ENCODE assay signal across 18 cellular contexts in the genomic region with DNA sequence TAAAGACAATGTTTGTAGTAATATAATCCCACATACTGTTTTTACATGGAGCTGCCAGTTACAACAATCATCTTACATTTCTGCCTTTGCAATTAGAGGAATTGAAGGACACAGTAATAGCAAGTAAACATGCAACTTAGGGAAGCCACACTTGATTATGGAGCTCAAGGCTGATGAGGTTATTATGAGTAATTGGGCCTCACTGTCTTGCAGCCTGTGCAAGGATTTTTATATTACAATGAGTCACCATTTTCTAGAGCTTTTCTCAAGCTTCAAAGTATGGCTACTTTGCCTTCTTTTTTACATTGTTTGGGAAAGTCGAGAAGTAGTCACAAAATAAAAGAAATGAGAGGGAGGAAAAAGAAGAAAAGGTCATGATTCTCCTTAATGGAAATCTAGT.
DNase-seq lines count a peak whose midpoint lies in the region; ATAC-seq and TF ChIP-seq lines count a peak whose summit lies in the region.
"Had no signal": no experiment of that assay in that cellular context is flagged by ENCODE, and none has a peak within 500 bp of the region (broad histone marks: within the 10 kb centered on the region; RNA-seq: fewer than 3 reads in every experiment).

No MANE protein-coding gene starts in this region.

- peaks cover 3% of the 10 kb centered on the region for H3K36me3 ChIP-seq in OCI-LY3 (replicated peaks; ENCODE audit: low read depth, low read length)
- H3K36me3 ChIP-seq in mesenchymal stem cell (ENCODE audit: control insufficient read depth in 1 of 2, insufficient read depth in 2 of 2, low read depth in 1 of 2, low read length in 2 of 2), result no peaks in the 10 kb centered on the region

- H2BK12ac ChIP-seq in mesenchymal stem cell (ENCODE audit: low read length in 2 of 2), result no peak overlapping the region

- DNase-seq in EH (ENCODE audit: low read depth), result peak; percentile 92
- DNase-seq in dedifferentiated amniotic fluid mesenchymal stem cell (ENCODE audit: extremely low spot score), result peak; percentile 67
- peak; percentile 68 for DNase-seq in mesenchymal stem cell
- no peak for DNase-seq in foreskin melanocyte
- DNase-seq: activated CD8-positive, alpha-beta T cell treated with anti-CD3 and anti-CD28 coated beads for 36 hours; activated effector memory CD4-positive, alpha-beta T cell treated with anti-CD3 and anti-CD28 coated beads, Interleukin-2, amount 50 U/mL, for 16 hours; aorta; DMS53; immature natural killer cell; NCI-H187; NCI-H524; stimulated activated CD4-positive, alpha-beta T cell treated with anti-CD3 and anti-CD28 coated beads, Interleukin-4, amount 100 ng/mL, for 24 hours had no signal

- no peak overlapping the region for H2AK5ac ChIP-seq in mesenchymal stem cell (ENCODE audit: low read length, severe bottlenecking)

- no peak overlapping the region for H3K18ac ChIP-seq in mesenchymal stem cell (ENCODE audit: low read depth in 1 of 2, low read length in 2 of 2)

- no peak for TF ChIP-seq CTCF in OCI-LY3 (IDR thresholded peaks at IDR 0.05; ENCODE audit: low read depth, low read length)

- H3K4me1 ChIP-seq in OCI-LY3 (ENCODE audit: low read length), result peaks cover 15% of the 10 kb centered on the region
- H3K4me1 ChIP-seq in mesenchymal stem cell (ENCODE audit: control insufficient read depth, insufficient read depth, low read depth, low read length), result peaks cover 2% of the 10 kb centered on the region
- H3K4me1 ChIP-seq: gastroesophageal sphincter had no signal

- peak overlapping the region; percentile 10; the same call in 1 of the 2 replicates for H3K4me2 ChIP-seq in OCI-LY3 (ENCODE audit: low read length)
- H3K4me2 ChIP-seq in mesenchymal stem cell (ENCODE audit: low read length, poor library complexity, severe bottlenecking), result no peak overlapping the region

- H3K14ac ChIP-seq in mesenchymal stem cell (ENCODE audit: low read length in 2 of 2), result no peak overlapping the region

- H2AFZ ChIP-seq in OCI-LY3 (ENCODE audit: low read depth, low read length), result no peak overlapping the region
- H2AFZ ChIP-seq in mesenchymal stem cell (ENCODE audit: low read depth, low read length), result no peak overlapping the region

- WGBS in mesenchymal stem cell, result 42% methylated on average over 1 of the region's 1 CpG

- no peak overlapping the region for H3K23ac ChIP-seq in mesenchymal stem cell (ENCODE audit: low read length in 2 of 2)

- H2BK15ac ChIP-seq in mesenchymal stem cell (ENCODE audit: low read depth, poor library complexity, severe bottlenecking), result no peak overlapping the region

- H3K27me3 ChIP-seq in OCI-LY3 (ENCODE audit: low read depth, low read length), result no peaks in the 10 kb centered on the region
- H3K27me3 ChIP-seq in mesenchymal stem cell (ENCODE audit: control insufficient read depth in 1 of 2, insufficient read depth in 1 of 2, low read length in 2 of 2), result no peaks in the 10 kb centered on the region
- H3K27me3 ChIP-seq: gastroesophageal sphincter had no signal

- no peak overlapping the region for H2BK120ac ChIP-seq in mesenchymal stem cell (ENCODE audit: low read depth, low read length)

- no peaks in the 10 kb centered on the region for H3K9me3 ChIP-seq in OCI-LY3 (ENCODE audit: insufficient read depth, low read length)
- no peaks in the 10 kb centered on the region for H3K9me3 ChIP-seq in mesenchymal stem cell (ENCODE audit: control insufficient read depth, low read length)
- H3K9me3 ChIP-seq: gastroesophageal sphincter had no signal

- H3K79me2 ChIP-seq in OCI-LY3 (ENCODE audit: low read length), result no peaks in the 10 kb centered on the region

- H3K9ac ChIP-seq in OCI-LY3 (ENCODE audit: low read length), result no peak overlapping the region
- H3K9ac ChIP-seq in mesenchymal stem cell (ENCODE audit: low read length), result peak overlapping the region; percentile 7

- H3K4me3 ChIP-seq in OCI-LY3 (ENCODE audit: low read length) (no peak overlapping the region), mesenchymal stem cell (ENCODE audit: insufficient read depth in 1 of 2, low read depth in 1 of 2, low read length in 2 of 2) (no peak overlapping the region)
- H3K4me3 ChIP-seq: gastroesophageal sphincter had no signal

- H3K4ac ChIP-seq in mesenchymal stem cell (ENCODE audit: low read depth in 1 of 2, low read length in 2 of 2), result no peak overlapping the region

- no peaks in the 10 kb centered on the region for H3K79me1 ChIP-seq in mesenchymal stem cell (replicated peaks; ENCODE audit: low read length, poor library complexity, severe bottlenecking)

- no peaks in the 10 kb centered on the region for H4K20me1 ChIP-seq in OCI-LY3 (ENCODE audit: insufficient read depth, low read length)

- no peak overlapping the region for H4K91ac ChIP-seq in mesenchymal stem cell (ENCODE audit: low read length)

- no peak overlapping the region for H4K8ac ChIP-seq in mesenchymal stem cell (ENCODE audit: low read length)

- ATAC-seq in HG03045 (IDR thresholded peaks at IDR 0.05; ENCODE audit: unreplicated experiment), result no peak
- ATAC-seq in HG03025 (IDR thresholded peaks at IDR 0.05; ENCODE audit: low FRiP score, unreplicated experiment), result no peak
- ATAC-seq in GM18873 (IDR thresholded peaks at IDR 0.05; ENCODE audit: low FRiP score, unreplicated experiment), result no peak
- ATAC-seq: activated CD8-positive, alpha-beta T cell treated with anti-CD3 and anti-CD28 coated beads for 36 hours; gastroesophageal sphincter had no signal

- H2BK5ac ChIP-seq in mesenchymal stem cell (ENCODE audit: low read depth, low read length, poor library complexity, severe bottlenecking), result no peak overlapping the region

- H3K27ac ChIP-seq in OCI-LY3 (ENCODE audit: low read length) (no peak overlapping the region), mesenchymal stem cell (ENCODE audit: low read length, poor library complexity, severe bottlenecking) (no peak overlapping the region)
- H3K27ac ChIP-seq: C4-2B, gastroesophageal sphincter had no signal
